In the genomic region with DNA sequence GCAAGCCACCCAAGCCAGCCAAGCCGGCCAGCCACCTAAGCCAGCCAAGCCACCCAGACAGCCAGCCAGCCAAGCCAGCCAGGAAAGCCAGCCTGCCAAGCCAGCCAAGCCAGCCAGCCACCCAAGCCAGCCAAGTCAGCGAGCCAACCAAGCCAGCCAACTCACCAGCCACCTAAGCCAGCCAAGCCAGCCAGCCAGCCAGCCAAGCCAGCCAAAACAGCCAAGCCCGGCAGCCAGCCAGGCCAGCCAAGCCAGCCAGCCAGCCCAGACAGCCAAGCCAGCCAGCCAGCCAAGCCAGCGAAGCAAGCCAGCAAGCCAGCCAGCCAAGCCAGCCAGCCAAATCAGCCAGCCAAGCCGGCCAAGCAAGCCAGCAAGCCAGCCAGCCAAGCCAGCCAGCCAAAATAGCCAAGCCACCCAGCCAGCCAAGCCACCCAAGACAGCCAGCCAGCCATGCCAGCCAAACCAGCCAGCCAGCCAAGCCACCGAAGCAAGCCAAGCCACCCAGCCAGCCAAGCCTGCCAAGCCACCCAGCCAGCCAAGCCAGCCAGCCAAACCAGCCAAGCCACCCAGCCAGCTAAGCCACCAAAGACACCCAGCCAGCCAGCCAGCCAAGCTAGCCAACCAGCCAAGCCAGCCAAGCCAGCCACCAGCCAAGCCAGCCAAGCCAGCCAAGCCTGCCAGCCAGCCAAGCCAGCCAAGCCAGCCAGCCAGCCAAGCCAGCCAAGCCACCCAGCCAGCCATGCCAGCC, we compare ENCODE assay signal across 10 cellular contexts. TPM values are rescaled to one million over a fixed set of nuclear protein-coding genes. Genes with fewer than 3 reads are reported as not detected.
A peak's percentile ranks its signal among the peaks of the same experiment; 100 is the strongest.
DNase-seq lines count a peak whose midpoint lies in the region; ATAC-seq, FAIRE-seq and TF ChIP-seq lines count a peak whose summit lies in the region.
"Not testable (repeated sequence)": the region's sequence is repeated elsewhere in the genome, so short reads cannot be mapped to it uniquely, and the experiment has no call there.
"Had no signal": no experiment of that assay in that cellular context is flagged by ENCODE, and none has a peak within 500 bp of the region (broad histone marks: within the 10 kb centered on the region; RNA-seq: fewer than 3 reads in every experiment).

No MANE protein-coding gene starts in this region.

- in situ Hi-C loops in K562 (cut with MboI) = not testable (repeated sequence)

- CTCF ChIA-PET in K562 (lab: Yijun Ruan, JAX; ENCODE audit: low intra/inter-chr PET ratio) = not testable (repeated sequence)

- POLR2A ChIA-PET in K562 (lab: Yijun Ruan, JAX) = not testable (repeated sequence)

- not testable (repeated sequence) for H3K9me1 ChIP-seq in K562 (ENCODE audit: control insufficient read depth, insufficient read depth, low read length)

- not testable (repeated sequence) for TF ChIP-seq POLR2A in K562 (conservative IDR thresholded peaks at IDR 0.05)

- not testable (repeated sequence) for H3K27me3 ChIP-seq in RWPE2 (ENCODE audit: insufficient read depth, poor library complexity, severe bottlenecking); lower lobe of right lung (ENCODE audit: low read depth)
- peaks cover 0 to 15% of the 10 kb centered on the region in 2 experiments; a peak in 2 of 5 replicates for H3K27me3 ChIP-seq in K562 (ENCODE audit: control insufficient read depth in 2 of 2, insufficient read depth in 2 of 2, low read length in 2 of 2)

- BruUV-seq in K562 (replicated peaks; lab: Mats Ljungman, UMichigan) = not testable (repeated sequence)

- not testable (repeated sequence) for H4K20me1 ChIP-seq in K562 (replicated peaks; ENCODE audit: control insufficient read depth, insufficient read depth, low read length)

- not testable (repeated sequence) for H3K27ac ChIP-seq in RWPE2 (ENCODE audit: poor library complexity, severe bottlenecking); K562 (ENCODE audit: extremely low read depth, low read depth, low read length); lower lobe of right lung

- not testable (repeated sequence) for H3K36me3 ChIP-seq in RWPE2 (ENCODE audit: low read depth); K562 (ENCODE audit: control insufficient read depth, insufficient read depth, low read length); lower lobe of right lung

- not testable (repeated sequence) for H3K4me3 ChIP-seq in RWPE2 (ENCODE audit: severe bottlenecking); K562; lower lobe of right lung

- TF ChIP-seq RAD21 in K562 (CRISPR knock-in tag; conservative IDR thresholded peaks at IDR 0.05 in 1 of 2, IDR thresholded peaks at IDR 0.05 in 1 of 2) = not testable (repeated sequence)

- H3K9me3 ChIP-seq in RWPE2 (ENCODE audit: severe bottlenecking); K562 (replicated peaks; ENCODE audit: control insufficient read depth, insufficient read depth, low read depth, low read length); lower lobe of right lung: not testable (repeated sequence)

- not testable (repeated sequence) for TF ChIP-seq EP300 in K562 (IDR thresholded peaks at IDR 0.05; ENCODE audit: low read length)

- H3K4me2 ChIP-seq in K562 (ENCODE audit: insufficient read depth, low read length) = not testable (repeated sequence)

- not testable (repeated sequence) for H2AFZ ChIP-seq in K562 (ENCODE audit: low read depth, low read length)

- H3K9ac ChIP-seq in K562 (ENCODE audit: insufficient read depth in 1 of 2, low read depth in 2 of 2, low read length in 2 of 2) = not testable (repeated sequence)

- ATAC-seq in RWPE2 (ENCODE audit: low read depth); K562; left ventricle myocardium superior; lower lobe of right lung: not testable (repeated sequence)

- intact Hi-C loops in K562 (cut with micrococcal nuclease); left ventricle myocardium superior (cut with micrococcal nuclease); lower lobe of right lung (cut with DNase I): not testable (repeated sequence)

- H3K4me1 ChIP-seq in RWPE2 (ENCODE audit: insufficient read depth, poor library complexity, severe bottlenecking); lower lobe of right lung: not testable (repeated sequence)
- peaks cover 0 to 61% of the 10 kb centered on the region in 2 experiments; a peak in 3 of 5 replicates for H3K4me1 ChIP-seq in K562 (replicated peaks in 1 of 2; ENCODE audit: control insufficient read depth in 2 of 2, insufficient read depth in 2 of 2, low read length in 2 of 2)

- TF ChIP-seq CTCF in RWPE2 (IDR thresholded peaks at IDR 0.05; ENCODE audit: poor library complexity, severe bottlenecking); K562 (IDR thresholded peaks at IDR 0.05 in 2 of 3, conservative IDR thresholded peaks at IDR 0.05 in 1 of 3; ENCODE audit: insufficient read depth in 2 of 3, low read depth in 1 of 3, low read length in 3 of 3); lower lobe of right lung (IDR thresholded peaks at IDR 0.05): not testable (repeated sequence)

- not testable (repeated sequence) for H3K79me2 ChIP-seq in K562 (ENCODE audit: control insufficient read depth, insufficient read depth, low read length)

- FAIRE-seq in K562 (lab: Jason Lieb, UNC) = not testable (repeated sequence)

- WGBS in K562 (ENCODE audit: insufficient coverage, low coverage, missing lambda C conversion rate) = 2% methylated on average over 6 of the region's 6 CpGs

- DNase-seq in RWPE2 (ENCODE audit: low spot score) = peak; percentile 72
- not testable (repeated sequence) for DNase-seq in K562 (ENCODE audit: extremely low read depth in 1 of 4, low spot score in 3 of 4)
- peak; percentile 23 for DNase-seq in left ventricle myocardium superior
- peak; percentile 35 for DNase-seq in lower lobe of right lung

TF ChIP-seq in K562, 482 proteins besides CTCF, POLR2A, EP300 and RAD21:
- peak; percentile 44 for TF ChIP-seq PCBP1 (IDR thresholded peaks at IDR 0.05; ENCODE audit: low read depth, low read length, poor library complexity, severe bottlenecking)

RNA-seq across cellular contexts. Expression of gene CCT8L2, which starts 27.6 kb away (rescaled TPM):
- not detected in 2 replicates for total RNA-seq in K562 (2011; cell fraction: chromatin; rRNA removed; ENCODE audit: low replicate concordance)
- total RNA-seq in K562 (2011; cell fraction: nucleolus; rRNA removed) = not detected in 2 replicates
- not detected in 2 replicates for total RNA-seq in K562 (2011; cell fraction: nucleoplasm; rRNA removed)
- total RNA-seq in K562 (2014; rRNA removed) (not detected in 2 replicates), K562 (2014; rRNA removed; fragmentation: Illumina TruSeq; extraction: Trizol) (not detected in 2 replicates), K562 (2015; rRNA removed; fragmentation: Illumina TruSeq; extraction: Trizol) (not detected in 2 replicates), K562 (2021) (not detected in 2 replicates), left ventricle myocardium superior (not detected), lower lobe of right lung (not detected)
- polyA plus RNA-seq in K562 (2011; rRNA removed) (not detected in 2 replicates), K562 (2014; fragmentation: Illumina TruSeq; extraction: Trizol) (not detected in 2 replicates), K562 (2014; fragmentation: Nextera tagmentation; extraction: Ambion mirVana) (not detected), K562 (2014; rRNA removed) (0.13 TPM in 1 of 2 replicates, not detected in the other)
- not detected in 2 replicates for polyA plus RNA-seq in K562 (2011; cell fraction: cytosol; rRNA removed)
- polyA plus RNA-seq in K562 (2011; cell fraction: nucleus; rRNA removed) = not detected in 2 replicates
- 0.04 and 0.06 TPM in 2 replicates for polyA plus RNA-seq in K562 (2012)
- polyA minus RNA-seq in K562 (2011; rRNA and poly(A)+ RNA removed) = not detected in 2 replicates
- not detected in 2 replicates for polyA minus RNA-seq in K562 (2011; cell fraction: cytosol; rRNA and poly(A)+ RNA removed)
- polyA minus RNA-seq in K562 (2011; cell fraction: nucleus; rRNA and poly(A)+ RNA removed) = not detected in 2 replicates
- total RNA-seq: A673; Caco-2; Calu3; CD4-positive, alpha-beta T cell; CD8-positive, alpha-beta T cell had no signal
- polyA plus RNA-seq: AG04450 had no signal
